ENCODE assay signal across 8 cellular contexts in the genomic region with DNA sequence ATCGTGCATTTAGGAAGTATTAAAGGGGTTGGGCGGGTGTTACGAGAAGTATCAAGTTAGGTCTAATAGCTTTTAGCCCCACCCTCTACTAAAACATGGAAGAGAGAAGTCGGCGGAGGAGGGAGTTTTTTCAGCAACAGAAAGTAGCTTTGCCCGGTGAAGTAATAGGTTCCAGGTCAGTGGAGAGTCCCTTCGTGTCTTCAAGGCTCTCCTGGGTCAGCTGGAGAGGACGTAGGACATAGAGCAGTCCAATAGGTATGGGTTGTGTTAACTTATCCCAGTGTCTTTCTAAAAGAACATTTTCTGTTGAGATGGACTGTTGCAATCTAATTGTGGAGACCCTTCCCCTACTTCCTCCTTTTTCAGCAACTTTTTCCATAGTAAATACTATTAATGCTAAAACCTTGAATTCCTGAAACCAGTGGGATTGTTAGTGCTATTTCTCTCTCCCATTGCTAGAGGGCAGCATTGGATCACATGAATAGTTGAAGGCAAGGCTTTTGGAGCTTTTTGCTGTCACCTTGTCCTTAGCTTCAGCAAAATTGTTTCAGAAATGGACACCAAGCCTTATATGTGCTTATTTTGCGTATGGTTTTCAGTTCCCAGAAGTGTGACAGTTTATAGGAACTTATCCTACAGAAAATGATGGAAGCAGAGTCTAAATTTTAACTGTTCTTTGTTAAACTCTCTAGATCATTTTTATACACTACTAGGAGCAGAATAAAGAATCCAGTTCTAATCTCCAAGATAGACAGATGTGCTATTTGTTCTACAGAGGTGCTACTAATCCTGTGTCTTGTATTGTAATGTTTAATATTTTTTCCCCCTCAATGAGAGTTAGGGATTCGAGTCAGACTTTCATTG. TPM values are rescaled to one million over a fixed set of nuclear protein-coding genes. Genes with fewer than 3 reads are reported as not detected.
A peak's percentile ranks its signal among the peaks of the same experiment; 100 is the strongest.
DNase-seq lines count a peak whose midpoint lies in the region; ATAC-seq and TF ChIP-seq lines count a peak whose summit lies in the region.

No MANE protein-coding gene starts in this region.

- DNase-seq in cardiac muscle cell (ENCODE audit: low read depth in 1 of 2, low spot score in 1 of 2) (peak; percentile 61 to 65), left cardiac atrium (no peak), NCI-H128 (lab: John Stamatoyannopoulos, UW; ENCODE audit: unreplicated experiment) (peak; percentile 35), hippocampal formation (lab: John Stamatoyannopoulos, UW) (peak; percentile 3 to 71), T1000 (lab: John Stamatoyannopoulos, UW) (no peak), GOT3 (lab: John Stamatoyannopoulos, UW) (no peak)

- H3K27me3 ChIP-seq in cardiac muscle cell, result no peaks in the 10 kb centered on the region

- intact Hi-C loops in left cardiac atrium (cut with DNase I), result loop anchor here (5.0 to 10.0 kb wide), 2 partner anchors 236 to 239 kb away; no protein-coding TSS in a partner anchor

- H3K4me3 ChIP-seq in cardiac muscle cell, result no peak overlapping the region

- peaks cover 2% of the 10 kb centered on the region for H3K36me3 ChIP-seq in cardiac muscle cell

- ATAC-seq in left cardiac atrium, result no peak

- TF ChIP-seq CTCF in cardiac muscle cell (IDR thresholded peaks at IDR 0.05; ENCODE audit: low read depth, low read length), result peak; percentile 80
- peak; percentile 90 for TF ChIP-seq CTCF in VCaP (conservative IDR thresholded peaks at IDR 0.05)

- no peaks in the 10 kb centered on the region for H3K4me1 ChIP-seq in cardiac muscle cell (ENCODE audit: low read depth)

- no peaks in the 10 kb centered on the region for H3K9me3 ChIP-seq in cardiac muscle cell (ENCODE audit: low read depth)

- no peak overlapping the region for H3K27ac ChIP-seq in cardiac muscle cell
- H3K27ac ChIP-seq in VCaP, result no peak overlapping the region
- peak overlapping the region; percentile 13 for H3K27ac ChIP-seq in temporal lobe (ENCODE audit: low read depth, low read length)

RNA-seq across cellular contexts. Expression of a gene that starts 38.4 kb away (rescaled TPM):
- total RNA-seq in cardiac muscle cell (18.1 and 19.2 TPM in 2 replicates), left cardiac atrium (10 to 100 TPM; 10.2 to 18.6 TPM), temporal lobe (35.7 TPM)
- 22.2 and 24.9 TPM in 2 replicates for polyA plus RNA-seq in cardiac muscle cell

RNA-seq across cellular contexts. Expression of a gene that starts 38.9 kb away (rescaled TPM):
- total RNA-seq in cardiac muscle cell, result 16.8 and 25.7 TPM in 2 replicates
- polyA plus RNA-seq in cardiac muscle cell, result 5.9 and 6.4 TPM in 2 replicates
- total RNA-seq in left cardiac atrium, result 1 to 10 TPM; 6.4 to 6.6 TPM
- 55.6 TPM for total RNA-seq in temporal lobe

Comparison
In these comparisons a context has a peak if more than half of its experiments do, and no peak if none do; other contexts are left out.
1. DNase-seq: peak in cardiac muscle cell (2 of 2), NCI-H128 (single experiment) and hippocampal formation (2 of 2); none in left cardiac atrium (single experiment), T1000 (single experiment) and GOT3 (single experiment).